8 cellular contexts compared by ENCODE assay signal in the genomic region with DNA sequence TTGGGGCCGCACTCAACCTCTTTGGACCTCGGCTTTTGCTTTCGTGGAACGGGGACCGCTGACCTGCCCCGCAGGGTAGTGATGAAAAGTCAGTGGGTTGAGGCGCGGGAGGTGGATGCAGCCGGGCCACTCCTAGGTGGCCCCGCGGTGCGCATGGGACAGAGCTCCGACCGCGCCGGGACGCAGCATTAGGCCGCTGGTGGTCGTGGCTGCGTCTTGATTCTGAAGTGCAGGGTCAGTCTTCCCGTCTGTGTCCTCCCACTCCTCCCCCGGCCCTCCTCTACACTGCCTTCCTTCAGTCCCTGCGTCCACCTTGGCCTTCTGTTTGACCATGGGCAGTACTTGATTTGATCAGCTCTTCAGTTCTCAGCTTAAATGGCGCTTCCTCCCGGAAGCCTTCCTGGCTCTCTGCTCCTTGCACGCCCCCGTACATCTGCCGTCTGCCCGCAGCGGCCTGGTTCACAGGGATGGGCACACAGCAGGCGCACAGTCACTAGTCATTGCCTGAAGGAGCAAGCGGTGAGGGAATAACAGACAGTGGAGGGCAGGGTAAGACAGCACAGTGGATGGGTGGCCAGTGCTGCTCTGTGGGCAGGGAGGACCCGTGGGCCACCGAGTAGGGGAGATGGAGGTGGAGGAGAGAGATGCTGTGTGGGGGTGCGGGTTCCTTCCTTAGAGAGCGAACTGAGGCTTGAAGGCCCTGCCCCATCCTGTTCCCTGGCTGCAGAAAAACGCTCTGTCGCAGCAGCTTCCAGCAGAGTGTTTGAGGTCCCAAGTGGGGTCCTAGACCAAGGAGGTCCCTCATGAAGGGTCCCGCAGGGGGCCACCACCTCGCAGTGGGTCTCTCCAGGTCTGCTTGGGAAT. TPM values are rescaled to one million over a fixed set of nuclear protein-coding genes. Genes with fewer than 3 reads are reported as not detected.
DNase-seq lines count a peak whose midpoint lies in the region; ATAC-seq and TF ChIP-seq lines count a peak whose summit lies in the region.

No MANE protein-coding gene starts in this region.

- peak overlapping the region; percentile 75 for H3K4me3 ChIP-seq in HUES6 (ENCODE audit: low read depth, low read length)
- H3K4me3 ChIP-seq in fibroblast of lung (replicated peaks in 1 of 4; ENCODE audit: control extremely low read depth in 1 of 4, insufficient read depth in 1 of 4, low read depth in 3 of 4, low read length in 4 of 4): peak overlapping the region; percentile 70 to 81 (median 73)
- H3K4me3 ChIP-seq in neural progenitor cell: peak overlapping the region; percentile 86

- H3K4me1 ChIP-seq in HUES6 (ENCODE audit: control insufficient read depth, insufficient read depth, low read length) (no peaks in the 10 kb centered on the region), fibroblast of lung (ENCODE audit: control insufficient read depth, extremely low read depth, insufficient read depth, low read length) (peaks cover 2% of the 10 kb centered on the region), neural progenitor cell (no peaks in the 10 kb centered on the region)

- H3K4me1 Mint-ChIP-seq in CD14-positive monocyte (peaks cover 60% of the 10 kb centered on the region), neural progenitor cell (peaks cover 3% of the 10 kb centered on the region)
- peaks cover 60% of the 10 kb centered on the region for H3K4me1 Mint-ChIP-seq in activated CD4-positive, alpha-beta memory T cell treated with anti-CD3 and anti-CD28 coated beads, Interleukin-2, amount 10 ng/mL, durations not matched to agents 7 days and 5 days

- H3K4me2 ChIP-seq in fibroblast of lung (ENCODE audit: extremely low read depth, insufficient read depth, low read length) (peak overlapping the region; percentile 88), neural progenitor cell (peak overlapping the region; percentile 84)

- H3K9me3 ChIP-seq in HUES6 (ENCODE audit: control insufficient read depth, insufficient read depth, low read depth, low read length) (no peaks in the 10 kb centered on the region), fibroblast of lung (ENCODE audit: control insufficient read depth, insufficient read depth, low read depth, low read length) (no peaks in the 10 kb centered on the region), neural progenitor cell (ENCODE audit: low read depth) (no peaks in the 10 kb centered on the region)

- POLR2A ChIA-PET in activated CD4-positive, alpha-beta memory T cell treated with anti-CD3 and anti-CD28 coated beads, Interleukin-2, amount 10 ng/mL, durations not matched to agents 7 days and 5 days (lab: Charles Lee): interaction anchor here (0.9 to 2.4 kb wide), 6 partner anchors 9 to 18 kb away, joined by 3 to 13 read pairs (median 6); no protein-coding TSS in a partner anchor

- H4K20me1 ChIP-seq in fibroblast of lung (ENCODE audit: control insufficient read depth, extremely low read depth, insufficient read depth, low read length) (no peaks in the 10 kb centered on the region), neural progenitor cell (ENCODE audit: low read depth) (no peaks in the 10 kb centered on the region)

- CTCF ChIA-PET in activated CD4-positive, alpha-beta memory T cell treated with anti-CD3 and anti-CD28 coated beads, Interleukin-2, amount 10 ng/mL, durations not matched to agents 7 days and 5 days (lab: Charles Lee): interaction anchor here (1.3 kb wide), 1 partner anchor 15 kb away, joined by 5 read pairs; no protein-coding TSS in a partner anchor

- H3K27me3 Mint-ChIP-seq in CD14-positive monocyte (ENCODE audit: low read depth in 3 of 3) (peaks cover 0 to 1% (median 0%) of the 10 kb centered on the region in 3 donors), neural progenitor cell (ENCODE audit: insufficient read depth, low read depth) (peaks cover 17% of the 10 kb centered on the region)
- H3K27me3 Mint-ChIP-seq in activated CD4-positive, alpha-beta memory T cell treated with anti-CD3 and anti-CD28 coated beads, Interleukin-2, amount 10 ng/mL, durations not matched to agents 7 days and 5 days: no peaks in the 10 kb centered on the region

- H2AFZ ChIP-seq in fibroblast of lung (ENCODE audit: low read length) (peak overlapping the region; percentile 78), neural progenitor cell (replicated peaks) (peak overlapping the region; percentile 99)

- H3K9me3 Mint-ChIP-seq in CD14-positive monocyte (peaks cover 0 to 4% (median 1%) of the 10 kb centered on the region in 7 donors), neural progenitor cell (no peaks in the 10 kb centered on the region)
- no peaks in the 10 kb centered on the region for H3K9me3 Mint-ChIP-seq in activated CD4-positive, alpha-beta memory T cell treated with anti-CD3 and anti-CD28 coated beads, Interleukin-2, amount 10 ng/mL, durations not matched to agents 7 days and 5 days

- TF ChIP-seq CTCF in CD14-positive monocyte (IDR thresholded peaks at IDR 0.05) (no peak), fibroblast of lung (conservative IDR thresholded peaks at IDR 0.05 in 1 of 2, IDR thresholded peaks at IDR 0.05 in 1 of 2; ENCODE audit: low read depth in 1 of 2, low read length in 2 of 2) (no peak), neural progenitor cell (IDR thresholded peaks at IDR 0.05) (no peak)

- H3K27ac ChIP-seq in HUES6 (ENCODE audit: low read depth, low read length): no peak overlapping the region
- peak overlapping the region; percentile 6 for H3K27ac ChIP-seq in fibroblast of lung (ENCODE audit: insufficient read depth, low read length)
- no peak overlapping the region for H3K27ac ChIP-seq in neural progenitor cell

- DNase-seq in CD14-positive monocyte (ENCODE audit: low spot score) (peak; percentile 34), fibroblast of lung (ENCODE audit: low read depth in 2 of 2) (peak; percentile 33 to 39), neural progenitor cell (ENCODE audit: low spot score) (peak; percentile 50), NCI-H1048 (lab: John Stamatoyannopoulos, UW) (no peak), retina (no peak)
- peak; percentile 39 for DNase-seq in activated CD4-positive, alpha-beta memory T cell treated with anti-CD3 and anti-CD28 coated beads, Interleukin-2, amount 10 ng/mL, durations not matched to agents 7 days and 5 days

- H3K36me3 Mint-ChIP-seq in CD14-positive monocyte (peaks cover 31 to 46% of the 10 kb centered on the region in 2 donors), neural progenitor cell (no peaks in the 10 kb centered on the region)
- peaks cover 27% of the 10 kb centered on the region for H3K36me3 Mint-ChIP-seq in activated CD4-positive, alpha-beta memory T cell treated with anti-CD3 and anti-CD28 coated beads, Interleukin-2, amount 10 ng/mL, durations not matched to agents 7 days and 5 days (ENCODE audit: low read depth)

- no peak for ATAC-seq in GM19452 (IDR thresholded peaks at IDR 0.05; ENCODE audit: unreplicated experiment)

- H3K79me2 ChIP-seq in fibroblast of lung (ENCODE audit: control insufficient read depth, insufficient read depth, low read length) (no peaks in the 10 kb centered on the region), neural progenitor cell (ENCODE audit: low read depth) (no peaks in the 10 kb centered on the region)

- peak overlapping the region; percentile 47 for H3K9ac ChIP-seq in HUES6 (ENCODE audit: low read length)
- peak overlapping the region; percentile 64 for H3K9ac ChIP-seq in fibroblast of lung (ENCODE audit: insufficient read depth, low read length)
- H3K9ac ChIP-seq in neural progenitor cell: no peak overlapping the region

- intact Hi-C loops in CD14-positive monocyte (cut with micrococcal nuclease): loop anchor here (2.0 kb wide), 1 partner anchor 14 kb away; no protein-coding TSS in a partner anchor

- peak overlapping the region; percentile 99 for H3K27ac Mint-ChIP-seq in CD14-positive monocyte
- H3K27ac Mint-ChIP-seq in activated CD4-positive, alpha-beta memory T cell treated with anti-CD3 and anti-CD28 coated beads, Interleukin-2, amount 10 ng/mL, durations not matched to agents 7 days and 5 days: peak overlapping the region; percentile 82
- peak overlapping the region; percentile 16 for H3K27ac Mint-ChIP-seq in neural progenitor cell

- peaks cover 6% of the 10 kb centered on the region for H3F3A ChIP-seq in neural progenitor cell (ENCODE audit: low read depth)

- H3K4me3 Mint-ChIP-seq in CD14-positive monocyte (peak overlapping the region; percentile 99), neural progenitor cell (peak overlapping the region; percentile 85)
- H3K4me3 Mint-ChIP-seq in activated CD4-positive, alpha-beta memory T cell treated with anti-CD3 and anti-CD28 coated beads, Interleukin-2, amount 10 ng/mL, durations not matched to agents 7 days and 5 days: peak overlapping the region; percentile 95

- peaks cover 9% of the 10 kb centered on the region; the same call in 1 of the 2 replicates for H3K36me3 ChIP-seq in HUES6 (ENCODE audit: control insufficient read depth, insufficient read depth, low read length)
- no peaks in the 10 kb centered on the region for H3K36me3 ChIP-seq in fibroblast of lung (ENCODE audit: control insufficient read depth, insufficient read depth, low read length)
- no peaks in the 10 kb centered on the region for H3K36me3 ChIP-seq in neural progenitor cell

- H3K27me3 ChIP-seq in HUES6 (ENCODE audit: control insufficient read depth, insufficient read depth, low read length): no peaks in the 10 kb centered on the region; the same call in 1 of the 2 replicates
- no peaks in the 10 kb centered on the region for H3K27me3 ChIP-seq in fibroblast of lung (ENCODE audit: control insufficient read depth, insufficient read depth, low read length)
- H3K27me3 ChIP-seq in neural progenitor cell: peaks cover 13% of the 10 kb centered on the region

RNA-seq across cellular contexts. Expression of gene THEMIS2, which starts 0.7 kb away (rescaled TPM):
- polyA plus RNA-seq in CD14-positive monocyte (100 to 1,000 TPM; 306 to 344 TPM), fibroblast of lung (4.0 and 6.0 TPM in 2 replicates)
- total RNA-seq in activated CD4-positive, alpha-beta memory T cell treated with anti-CD3 and anti-CD28 coated beads, Interleukin-2, amount 10 ng/mL, durations not matched to agents 7 days and 5 days: 10 to 100 TPM; 58.9 to 60.1 TPM
- total RNA-seq in fibroblast of lung (12.3 and 43.6 TPM in 2 replicates), neural progenitor cell (ENCODE audit: low replicate concordance) (1.7 and 6.7 TPM in 2 replicates)
- 4.1 and 6.1 TPM in 2 replicates for polyA plus RNA-seq in fibroblast of lung (2012)
- 5.5 and 22.1 TPM in 2 replicates for polyA minus RNA-seq in fibroblast of lung (ENCODE audit: low replicate concordance)

RNA-seq across cellular contexts. Expression of gene RPA2, which starts 41.3 kb away (rescaled TPM):
- polyA plus RNA-seq in CD14-positive monocyte (100 to 1,000 TPM in 1 of 2 donors, 10 to 100 TPM in 1; 67.3 to 106 TPM), fibroblast of lung (25.7 and 38.8 TPM in 2 replicates)
- total RNA-seq in activated CD4-positive, alpha-beta memory T cell treated with anti-CD3 and anti-CD28 coated beads, Interleukin-2, amount 10 ng/mL, durations not matched to agents 7 days and 5 days: 10 to 100 TPM; 76.7 to 78.8 TPM
- total RNA-seq in fibroblast of lung (28.4 and 37.5 TPM in 2 replicates), neural progenitor cell (ENCODE audit: low replicate concordance) (94.3 and 97.0 TPM in 2 replicates)
- 18.2 and 34.5 TPM in 2 replicates for polyA plus RNA-seq in fibroblast of lung (2012)
- polyA minus RNA-seq in fibroblast of lung (ENCODE audit: low replicate concordance): 4.7 and 19.3 TPM in 2 replicates

RNA-seq across cellular contexts. Expression of gene PPP1R8, which starts 42.5 kb away (rescaled TPM):
- polyA plus RNA-seq in CD14-positive monocyte (10 to 100 TPM; 21.4 to 23.9 TPM), fibroblast of lung (42.2 and 49.8 TPM in 2 replicates)
- 10 to 100 TPM; 48.5 to 51.2 TPM for total RNA-seq in activated CD4-positive, alpha-beta memory T cell treated with anti-CD3 and anti-CD28 coated beads, Interleukin-2, amount 10 ng/mL, durations not matched to agents 7 days and 5 days
- total RNA-seq in fibroblast of lung (48.9 and 50.6 TPM in 2 replicates), neural progenitor cell (ENCODE audit: low replicate concordance) (61.2 and 66.3 TPM in 2 replicates)
- 32.2 and 43.3 TPM in 2 replicates for polyA plus RNA-seq in fibroblast of lung (2012)
- polyA minus RNA-seq in fibroblast of lung (ENCODE audit: low replicate concordance): 32.5 and 74.8 TPM in 2 replicates

Comparison
In these comparisons a context has a peak if more than half of its experiments do, and no peak if none do; other contexts are left out.
1. DNase-seq: peak in CD14-positive monocyte (single experiment), activated CD4-positive, alpha-beta memory T cell treated with anti-CD3 and anti-CD28 coated beads, Interleukin-2, amount 10 ng/mL, durations not matched to agents 7 days and 5 days (single experiment), fibroblast of lung (2 of 2) and neural progenitor cell (single experiment); none in NCI-H1048 (single experiment) and retina (single experiment).
2. H3K27ac Mint-ChIP-seq: peak in every context shown above with its lines; median percentile 99 in CD14-positive monocyte; 82 in activated CD4-positive, alpha-beta memory T cell treated with anti-CD3 and anti-CD28 coated beads, Interleukin-2, amount 10 ng/mL, durations not matched to agents 7 days and 5 days; 16 in neural progenitor cell.
3. Peak in every context shown above with its lines, with median percentiles within 50 percentile points of each other: H3K4me3 Mint-ChIP-seq and H3K4me3 ChIP-seq.